In the genomic region with DNA sequence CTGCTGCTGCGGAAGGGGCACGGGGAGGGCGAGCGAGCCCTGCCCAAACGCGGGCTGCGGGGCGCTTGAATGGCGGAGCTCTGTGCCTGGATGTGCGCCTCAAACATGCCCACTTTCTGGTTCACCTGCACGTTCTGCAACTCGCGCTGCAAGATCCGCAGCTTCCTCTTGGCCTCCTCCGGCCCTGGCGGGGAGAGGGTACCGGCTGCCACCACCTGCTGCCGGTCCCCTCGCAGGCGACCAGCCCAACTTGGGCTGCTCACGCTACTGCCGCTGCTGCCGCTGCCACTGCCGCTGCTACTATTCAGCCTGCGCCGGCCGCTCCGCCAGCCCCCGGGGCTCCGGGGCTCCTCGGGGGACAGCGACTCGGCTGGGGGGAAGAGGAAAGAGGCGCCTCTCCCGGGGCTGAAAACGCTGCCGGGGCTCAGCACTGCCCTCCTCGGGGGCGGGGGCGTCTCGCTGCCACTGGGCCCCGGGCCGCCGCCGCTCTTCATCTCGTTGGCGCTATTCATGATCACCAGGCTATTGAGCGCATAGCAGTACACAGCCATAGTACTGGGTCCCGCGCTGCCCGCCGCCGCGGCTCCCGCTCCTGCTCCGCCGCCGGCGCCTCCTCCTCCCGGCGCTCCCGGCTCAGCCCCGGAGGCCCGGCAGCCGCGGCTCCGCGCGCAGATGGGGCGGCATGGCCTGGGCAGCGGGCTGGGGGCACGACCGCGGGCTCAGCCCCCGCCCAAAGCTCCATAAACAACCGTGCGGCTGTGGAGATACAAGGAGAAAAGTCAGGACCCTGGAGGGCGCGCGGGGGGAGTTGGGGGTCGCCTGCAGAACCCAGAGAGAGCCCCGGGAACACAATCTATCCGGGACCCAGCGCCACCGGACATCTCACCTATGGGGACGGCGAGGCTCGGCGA, we compare ENCODE assay signal across 8 cellular contexts. TPM values are rescaled to one million over a fixed set of nuclear protein-coding genes. Genes with fewer than 3 reads are reported as not detected.
DNase-seq lines count a peak whose midpoint lies in the region; ATAC-seq and TF ChIP-seq lines count a peak whose summit lies in the region.

No MANE protein-coding gene starts in this region.

- H3K4me3 Mint-ChIP-seq in activated CD8-positive, alpha-beta T cell treated with anti-CD3 and anti-CD28 coated beads, Interleukin-2, amount 10 ng/mL, durations not matched to agents 7 days and 5 days = peak overlapping the region; percentile 91
- peak overlapping the region; percentile 88 for H3K4me3 Mint-ChIP-seq in mesothelial cell of epicardium

- peaks cover 49% of the 10 kb centered on the region for H3K36me3 ChIP-seq in Karpas-422 (ENCODE audit: insufficient read depth, low read length)
- no peaks in the 10 kb centered on the region for H3K36me3 ChIP-seq in testis (ENCODE audit: low read depth, missing control alignments)

- peaks cover 68% of the 10 kb centered on the region for H3K79me2 ChIP-seq in Karpas-422 (ENCODE audit: low read length)

- H2AFZ ChIP-seq in Karpas-422 (ENCODE audit: low read length) = no peak overlapping the region

- peak overlapping the region; percentile 79 for H3K4me2 ChIP-seq in Karpas-422 (ENCODE audit: low read depth, low read length, poor library complexity, severe bottlenecking)

- no peak for TF ChIP-seq CTCF in epithelial cell of esophagus (IDR thresholded peaks at IDR 0.05; ENCODE audit: insufficient read depth, low read depth, low read length, missing control alignments)
- TF ChIP-seq CTCF in mesothelial cell of epicardium (IDR thresholded peaks at IDR 0.05; ENCODE audit: unreplicated experiment) = no peak
- no peak for TF ChIP-seq CTCF in testis (IDR thresholded peaks at IDR 0.05)

- H3K27ac Mint-ChIP-seq in activated CD8-positive, alpha-beta T cell treated with anti-CD3 and anti-CD28 coated beads, Interleukin-2, amount 10 ng/mL, durations not matched to agents 7 days and 5 days = peak overlapping the region; percentile 90
- H3K27ac Mint-ChIP-seq in mesothelial cell of epicardium = no peak overlapping the region

- no peaks in the 10 kb centered on the region for H3K9me2 ChIP-seq in Karpas-422 (replicated peaks; ENCODE audit: insufficient read depth, low read length)

- TF ChIP-seq POLR2A in testis (IDR thresholded peaks at IDR 0.05) = no peak

- no peaks in the 10 kb centered on the region for H3K9me3 ChIP-seq in Karpas-422 (ENCODE audit: low read length)
- H3K9me3 ChIP-seq in testis = no peaks in the 10 kb centered on the region

- peak overlapping the region; percentile 96 for H3K9ac ChIP-seq in Karpas-422 (ENCODE audit: low read length)

- H3K27ac ChIP-seq in Karpas-422 (ENCODE audit: low read length) = peak overlapping the region; percentile 96
- H3K27ac ChIP-seq in testis = peak overlapping the region; percentile 80 to 87

- POLR2A ChIA-PET in activated CD8-positive, alpha-beta T cell treated with anti-CD3 and anti-CD28 coated beads, Interleukin-2, amount 10 ng/mL, durations not matched to agents 7 days and 5 days (lab: Charles Lee) = interaction anchor here (0.9 to 2.6 kb wide), 9 partner anchors 25 to 146 kb away, joined by 3 to 11 read pairs (median 5); no protein-coding TSS in a partner anchor

- peaks cover 56% of the 10 kb centered on the region for H3K4me1 Mint-ChIP-seq in activated CD8-positive, alpha-beta T cell treated with anti-CD3 and anti-CD28 coated beads, Interleukin-2, amount 10 ng/mL, durations not matched to agents 7 days and 5 days (ENCODE audit: low read depth)
- H3K4me1 Mint-ChIP-seq in mesothelial cell of epicardium = peaks cover 26% of the 10 kb centered on the region

- intact Hi-C loops in testis (cut with DNase I; ENCODE audit: low total_unique reads) = loop anchor here (10.0 kb wide), 1 partner anchor 92 kb away; no protein-coding TSS in a partner anchor

- H3K27me3 ChIP-seq in Karpas-422 (ENCODE audit: low read length) (no peaks in the 10 kb centered on the region), testis (no peaks in the 10 kb centered on the region)

- WGBS in testis, 2 donors = 0 to 18% methylated on average over 9 to 79 of the region's 89 CpGs

- peak; percentile 45 for ATAC-seq in GM19455 (IDR thresholded peaks at IDR 0.05; ENCODE audit: unreplicated experiment)
- ATAC-seq in activated CD8-positive, alpha-beta T cell treated with anti-CD3 and anti-CD28 coated beads, Interleukin-2, amount 10 ng/mL, durations not matched to agents 7 days and 5 days = peak; percentile 43

- peaks cover 20% of the 10 kb centered on the region; the same call in 1 of the 2 replicates for H4K20me1 ChIP-seq in Karpas-422 (ENCODE audit: insufficient read depth, low read depth, low read length)

- H3K9me3 Mint-ChIP-seq in activated CD8-positive, alpha-beta T cell treated with anti-CD3 and anti-CD28 coated beads, Interleukin-2, amount 10 ng/mL, durations not matched to agents 7 days and 5 days (ENCODE audit: insufficient read depth) = no peaks in the 10 kb centered on the region
- no peaks in the 10 kb centered on the region for H3K9me3 Mint-ChIP-seq in mesothelial cell of epicardium

- DNase-seq in COLO668 (lab: John Stamatoyannopoulos, UW; ENCODE audit: unreplicated experiment) (peak; percentile 52), Karpas-422 (peak; percentile 83), epithelial cell of esophagus (ENCODE audit: low read depth) (peak; percentile 59), mesothelial cell of epicardium (ENCODE audit: low spot score in 2 of 2, unreplicated experiment in 2 of 2) (peak in 1 of 2 experiments; percentile 64), testis (peak; percentile 58), OCI-M1 (lab: John Stamatoyannopoulos, UW) (no peak)
- DNase-seq in activated CD8-positive, alpha-beta T cell treated with anti-CD3 and anti-CD28 coated beads, Interleukin-2, amount 10 ng/mL, durations not matched to agents 7 days and 5 days = peak; percentile 69

- CTCF ChIA-PET in activated CD8-positive, alpha-beta T cell treated with anti-CD3 and anti-CD28 coated beads, Interleukin-2, amount 10 ng/mL, durations not matched to agents 7 days and 5 days (lab: Charles Lee) = interaction anchor here (0.8 to 9.0 kb wide), 12 partner anchors 7 to 104 kb away, joined by 3 to 89 read pairs (median 6); no protein-coding TSS in a partner anchor

- H3K4me1 ChIP-seq in Karpas-422 (ENCODE audit: low read length) = peaks cover 53% of the 10 kb centered on the region
- H3K4me1 ChIP-seq in testis = peaks cover 20% of the 10 kb centered on the region

- peak overlapping the region; percentile 82 for H3K4me3 ChIP-seq in Karpas-422 (ENCODE audit: low read length)
- peak overlapping the region; percentile 63 for H3K4me3 ChIP-seq in epithelial cell of esophagus (ENCODE audit: low read length)
- H3K4me3 ChIP-seq in testis = peak overlapping the region; percentile 63 to 80

- H3K36me3 Mint-ChIP-seq in activated CD8-positive, alpha-beta T cell treated with anti-CD3 and anti-CD28 coated beads, Interleukin-2, amount 10 ng/mL, durations not matched to agents 7 days and 5 days (ENCODE audit: low read depth) = peaks cover 45% of the 10 kb centered on the region
- peaks cover 2% of the 10 kb centered on the region for H3K36me3 Mint-ChIP-seq in mesothelial cell of epicardium

- H3K27me3 Mint-ChIP-seq in activated CD8-positive, alpha-beta T cell treated with anti-CD3 and anti-CD28 coated beads, Interleukin-2, amount 10 ng/mL, durations not matched to agents 7 days and 5 days (ENCODE audit: low read depth) = no peaks in the 10 kb centered on the region
- H3K27me3 Mint-ChIP-seq in mesothelial cell of epicardium (ENCODE audit: low read depth) = no peaks in the 10 kb centered on the region

RNA-seq across cellular contexts. Expression of gene ITPKB, which starts 1.9 kb away (rescaled TPM):
- 79.0 and 132 TPM in 2 replicates for total RNA-seq in Karpas-422 (2014; rRNA removed; shearing (Covaris generic); ENCODE audit: low replicate concordance)
- 10 to 100 TPM; 47.0 to 47.4 TPM for total RNA-seq in activated CD8-positive, alpha-beta T cell treated with anti-CD3 and anti-CD28 coated beads, Interleukin-2, amount 10 ng/mL, durations not matched to agents 7 days and 5 days
- total RNA-seq in mesothelial cell of epicardium (19.7 to 21.2 TPM (median 21.0 TPM) in 3 replicates), testis (10 to 100 TPM; 13.5 to 18.0 TPM)
- 11.4 TPM for polyA plus RNA-seq in testis (ENCODE audit: insufficient read depth, low read depth, low replicate concordance)
